In the genomic region with DNA sequence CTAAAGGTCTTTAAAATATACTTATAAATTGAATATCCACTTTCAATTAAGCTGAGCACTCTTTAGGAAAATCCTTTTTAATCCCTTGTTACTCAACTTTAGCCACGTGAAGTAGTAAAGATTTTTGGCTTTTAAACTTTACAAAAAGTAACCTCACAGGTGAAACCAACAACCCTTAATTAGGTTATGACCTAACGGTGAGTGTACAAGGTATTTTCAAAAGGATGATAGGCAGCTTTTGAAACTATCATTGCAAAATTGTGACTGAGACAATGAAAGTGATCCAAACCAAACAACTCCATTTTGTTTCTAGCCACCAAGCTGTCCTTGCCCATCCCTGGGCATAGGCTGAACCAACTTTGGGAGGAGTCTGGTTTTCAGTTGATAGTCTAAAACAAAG, we compare ENCODE assay signal across 28 cellular contexts.
"Had no signal": no experiment of that assay in that cellular context is flagged by ENCODE, and none has a peak within 500 bp of the region (broad histone marks: within the 10 kb centered on the region; RNA-seq: fewer than 3 reads in every experiment).

No MANE protein-coding gene starts in this region.

- H3K4me1 ChIP-seq: Peyer's patch, SJSA1 had no signal

- H3K27me3 ChIP-seq: MG63, Peyer's patch, SJSA1 had no signal

- H3K36me3 ChIP-seq: MG63, Peyer's patch, SJSA1 had no signal

- H3K4me3 ChIP-seq: MG63, Peyer's patch, SJSA1 had no signal

- H3K9ac ChIP-seq: SK-N-SH had no signal

- H3K4me2 ChIP-seq: SK-N-SH had no signal

- H3K9me3 ChIP-seq: MG63, Peyer's patch, SK-N-SH had no signal

- DNase-seq: Kasumi-1, KBM-7, MG63, NCI-H1048, NCI-H1092 treated with DMSO at 0.1 percent for 48 hours, NCI-H1105 treated with DMSO at 0.1 percent for 48 hours, NCI-H1417, NCI-H1436, NCI-H146, NCI-H1694, NCI-H187, NCI-H1930, NCI-H2029 treated with DMSO at 0.1 percent for 48 hours, NCI-H2081 treated with DMSO at 0.1 percent for 48 hours, NCI-H2107, NCI-H2171, NCI-H446 treated with DMSO at 0.1 percent for 48 hours, NCI-H510A, NCI-H524, NCI-H526, NCI-H69, NCI-H748 treated with DMSO at 0.1 percent for 48 hours, Peyer's patch, Right ventricle myocardium superior, RPMI8226, SHP77 treated with DMSO at 0.1 percent for 48 hours, SK-N-SH had no signal

- H3K27ac ChIP-seq: Peyer's patch, SJSA1 had no signal

- H3K9me2 ChIP-seq: SK-N-SH had no signal
